11 cellular contexts compared by ENCODE assay signal in the genomic region with DNA sequence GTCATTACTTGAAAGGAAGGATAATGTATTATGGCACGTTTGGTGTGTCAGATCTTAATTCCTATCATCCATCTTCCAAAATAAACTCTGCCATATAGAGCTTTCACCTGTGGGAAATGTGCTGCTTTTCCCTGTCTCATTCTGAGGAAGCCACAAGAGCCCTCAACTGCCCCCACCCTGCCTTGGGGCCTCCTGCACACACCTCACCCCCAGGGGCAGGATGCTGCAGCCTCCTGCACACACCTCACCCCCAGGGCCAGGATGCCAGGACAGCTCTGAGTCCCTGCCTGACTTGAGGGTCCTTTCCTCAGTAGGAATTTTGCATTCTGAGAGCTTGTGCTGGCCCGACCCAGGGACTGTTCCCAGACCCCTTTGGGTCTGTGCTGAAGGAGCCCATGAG.
"Had no signal": no experiment of that assay in that cellular context is flagged by ENCODE, and none has a peak within 500 bp of the region (broad histone marks: within the 10 kb centered on the region; RNA-seq: fewer than 3 reads in every experiment).

No MANE protein-coding gene starts in this region.

- H3K9me3 ChIP-seq: adrenal gland, gastroesophageal sphincter, upper lobe of left lung had no signal

- H3K27ac ChIP-seq: adrenal gland, gastroesophageal sphincter, upper lobe of left lung had no signal

- DNase-seq: activated B cell treated with CpG ODN at 0.5 μM for 24 hours; activated CD4-positive, alpha-beta T cell treated with anti-CD3 and anti-CD28 coated beads, Interleukin-2, amount 50 U/mL, for 1 hour; activated naive CD4-positive, alpha-beta T cell treated with anti-CD3 and anti-CD28 coated beads, Interleukin-2, amount 50 U/mL, for 16 hours; cortex of kidney; effector CD8-positive, alpha-beta T cell; left ventricle myocardium superior; retina; upper lobe of left lung had no signal

- H3K27me3 ChIP-seq: adrenal gland, gastroesophageal sphincter, upper lobe of left lung had no signal

- H3K36me3 ChIP-seq: adrenal gland, gastroesophageal sphincter, upper lobe of left lung had no signal

- H3K4me3 ChIP-seq: adrenal gland, gastroesophageal sphincter, skin epidermis, upper lobe of left lung had no signal

- ATAC-seq: gastroesophageal sphincter, left ventricle myocardium superior had no signal
